ENCODE assay signal across 21 cellular contexts in the genomic region with DNA sequence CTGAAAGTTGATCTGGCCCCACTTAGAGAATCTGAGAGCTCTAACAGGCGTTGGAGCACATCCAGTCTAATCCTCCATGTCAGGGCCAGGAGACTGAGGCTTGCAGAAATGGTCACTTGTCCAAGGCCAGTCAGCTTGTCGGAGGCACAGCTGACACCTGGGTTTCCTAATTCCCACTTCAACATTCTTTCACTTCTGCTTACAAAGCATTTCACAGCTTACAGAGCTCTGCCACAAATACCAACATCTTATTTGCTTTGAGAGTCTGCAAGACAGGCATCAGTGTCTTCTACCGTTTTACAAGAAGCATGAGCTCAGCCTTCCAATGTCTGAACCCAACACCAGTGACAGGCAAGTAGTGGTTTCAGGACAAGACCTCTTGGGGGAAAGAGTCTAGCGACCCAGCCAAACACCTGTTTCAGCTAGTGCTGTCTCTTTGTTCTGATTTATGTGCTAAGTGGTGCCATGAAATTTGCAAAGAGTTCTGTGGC. TPM values are rescaled to one million over a fixed set of nuclear protein-coding genes. Genes with fewer than 3 reads are reported as not detected.
DNase-seq lines count a peak whose midpoint lies in the region; ATAC-seq and TF ChIP-seq lines count a peak whose summit lies in the region.
"Had no signal": no experiment of that assay in that cellular context is flagged by ENCODE, and none has a peak within 500 bp of the region (broad histone marks: within the 10 kb centered on the region; RNA-seq: fewer than 3 reads in every experiment).

No MANE protein-coding gene starts in this region.

- in situ Hi-C loops in GM13977 (cut with MboI; ENCODE audit: low pct_unique_long_range_greater_than_20kb, low sequenced_read_pairs, unreplicated experiment) = no loop called here

- no peak overlapping the region for H3K4me3 Mint-ChIP-seq in T-helper 17 cell
- no peak overlapping the region for H3K4me3 Mint-ChIP-seq in osteocyte (ENCODE audit: unreplicated experiment)
- H3K4me3 Mint-ChIP-seq: activated CD4-positive, alpha-beta T cell treated with anti-CD3 and anti-CD28 coated beads for 36 hours had no signal

- H3K27ac Mint-ChIP-seq in T-helper 17 cell = peak overlapping the region; percentile 43
- H3K27ac Mint-ChIP-seq in osteocyte (ENCODE audit: unreplicated experiment) = peak overlapping the region; percentile 34
- H3K27ac Mint-ChIP-seq: activated CD4-positive, alpha-beta T cell treated with anti-CD3 and anti-CD28 coated beads for 36 hours had no signal

- TF ChIP-seq POLR2A in spleen (IDR thresholded peaks at IDR 0.05) = no peak

- H3K36me3 ChIP-seq in spleen = no peaks in the 10 kb centered on the region

- no peaks in the 10 kb centered on the region for H3K36me3 Mint-ChIP-seq in T-helper 17 cell (ENCODE audit: low read depth)
- peaks cover 36% of the 10 kb centered on the region for H3K36me3 Mint-ChIP-seq in osteocyte (ENCODE audit: unreplicated experiment)

- no peak overlapping the region for H3K27ac ChIP-seq in spleen

- 37 to 48% (median 44%) methylated on average over 4 of the region's 4 CpGs for WGBS in spleen, 5 donors

- intact Hi-C loops in spleen (cut with DNase I; ENCODE audit: low total_unique reads) = no loop called here

- H3K4me1 Mint-ChIP-seq in T-helper 17 cell = no peaks in the 10 kb centered on the region
- H3K4me1 Mint-ChIP-seq in osteocyte (ENCODE audit: unreplicated experiment) = peaks cover 20% of the 10 kb centered on the region
- H3K4me1 Mint-ChIP-seq: activated CD4-positive, alpha-beta T cell treated with anti-CD3 and anti-CD28 coated beads for 36 hours had no signal

- H3K4me3 ChIP-seq in spleen = no peak overlapping the region

- H3K27me3 ChIP-seq in spleen (replicated peaks in 1 of 7) = peaks cover 0 to 2% (median 0%) of the 10 kb centered on the region in 7 donors

- no peaks in the 10 kb centered on the region for H3K9me3 Mint-ChIP-seq in osteocyte (ENCODE audit: unreplicated experiment)

- peaks cover 0 to 7% (median 2%) of the 10 kb centered on the region in 6 donors for H3K4me1 ChIP-seq in spleen

- peaks cover 22% of the 10 kb centered on the region for H3K27me3 Mint-ChIP-seq in T-helper 17 cell
- no peaks in the 10 kb centered on the region for H3K27me3 Mint-ChIP-seq in osteocyte (ENCODE audit: unreplicated experiment)
- H3K27me3 Mint-ChIP-seq: activated CD4-positive, alpha-beta T cell treated with anti-CD3 and anti-CD28 coated beads for 36 hours had no signal

- ATAC-seq in HG03095 (IDR thresholded peaks at IDR 0.05; ENCODE audit: unreplicated experiment) (peak; percentile 52), T-helper 17 cell (no peak)
- ATAC-seq: activated CD4-positive, alpha-beta T cell treated with anti-CD3 and anti-CD28 coated beads for 36 hours; PC-3 had no signal

- no peak for TF ChIP-seq CTCF in GM13977 (IDR thresholded peaks at IDR 0.05; ENCODE audit: extremely low read depth, insufficient read depth, missing control alignments)
- TF ChIP-seq CTCF in osteocyte (IDR thresholded peaks at IDR 0.05) = no peak
- no peak for TF ChIP-seq CTCF in spleen (IDR thresholded peaks at IDR 0.05 in 8 of 11, conservative IDR thresholded peaks at IDR 0.05 in 3 of 11)

- DNase-seq in GM13977 (ENCODE audit: low spot score) (peak; percentile 37), T-helper 17 cell (no peak), osteocyte (ENCODE audit: extremely low spot score, unreplicated experiment) (no peak), spleen (no peak), superior temporal gyrus (ENCODE audit: extremely low spot score) (no peak), SW 1271 (lab: John Stamatoyannopoulos, UW) (no peak)
- DNase-seq in activated CD8-positive, alpha-beta memory T cell treated with anti-CD3 and anti-CD28 coated beads, Interleukin-2, amount 50 U/mL, for 4 hours = no peak
- DNase-seq: activated CD4-positive, alpha-beta T cell treated with anti-CD3 and anti-CD28 coated beads for 36 hours; activated naive CD4-positive, alpha-beta T cell; aorta; cortex of kidney; EL; foreskin fibroblast; GOT3; NCI-H1694 treated with DMSO at 0.1 percent for 48 hours; NCI-H446 treated with DMSO at 0.1 percent for 48 hours; nucleus accumbens; PC-3; SK-N-SH; stimulated activated CD4-positive, alpha-beta T cell treated with anti-CD3 and anti-CD28 coated beads, Interleukin-2, amount 100 ng/mL, for 48 hours had no signal

- no peaks in the 10 kb centered on the region for H3K9me3 ChIP-seq in T-helper 17 cell (ENCODE audit: control insufficient read depth, low read length, poor library complexity, severe bottlenecking)
- no peaks in the 10 kb centered on the region for H3K9me3 ChIP-seq in spleen
- H3K9me3 ChIP-seq: SK-N-SH had no signal

RNA-seq across cellular contexts. Expression of gene ISCA2, which starts 31.8 kb away (rescaled TPM):
- 10 to 100 TPM; 14.4 to 21.3 TPM for total RNA-seq in T-helper 17 cell
- total RNA-seq in osteocyte = 22.4 and 26.3 TPM in 2 replicates
- total RNA-seq in spleen = 10 to 100 TPM; 11.7 to 24.7 (median 19.0) TPM
- 10 to 100 TPM; 25.8 to 28.9 (median 26.0) TPM for polyA plus RNA-seq in spleen

RNA-seq across cellular contexts. Expression of gene NPC2, which starts 32.3 kb away (rescaled TPM):
- total RNA-seq in T-helper 17 cell (10 to 100 TPM; 32.7 to 39.0 TPM), osteocyte (524 and 529 TPM in 2 replicates), spleen (100 to 1,000 TPM; 191 to 956 (median 322) TPM)
- polyA plus RNA-seq in spleen = 100 to 1,000 TPM; 202 to 299 (median 221) TPM

Comparison
In these comparisons a context has a peak if more than half of its experiments do, and no peak if none do; other contexts are left out.
1. RNA of gene NPC2, which starts 32.3 kb away (total RNA-seq): 524 to 529 TPM in osteocyte and 191 to 956 TPM in spleen; 32.7 to 39.0 TPM in T-helper 17 cell; every median in the first group is over 4 times any median in the second.